In the genomic region with DNA sequence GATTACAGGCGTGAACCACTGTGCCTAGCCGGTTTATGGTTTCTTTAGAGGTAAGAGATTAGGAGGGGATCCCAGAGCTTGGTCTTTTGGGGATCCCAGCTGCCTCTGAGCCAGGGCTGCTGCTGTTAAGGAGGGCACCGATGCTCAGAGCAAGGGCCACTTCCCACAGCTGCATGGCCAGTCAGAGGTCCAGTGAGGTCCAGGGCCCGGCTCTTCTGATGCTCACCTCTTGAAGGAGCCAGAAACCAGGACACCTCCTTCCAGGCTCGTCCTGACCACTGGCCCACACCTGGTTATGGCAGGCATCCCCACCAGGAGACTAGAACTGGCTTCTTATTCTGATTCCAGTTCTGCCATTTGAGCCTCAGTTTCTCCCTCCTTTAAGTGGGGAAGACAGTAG, we compare ENCODE assay signal across 21 cellular contexts.
"Had no signal": no experiment of that assay in that cellular context is flagged by ENCODE, and none has a peak within 500 bp of the region (broad histone marks: within the 10 kb centered on the region; RNA-seq: fewer than 3 reads in every experiment).

No MANE protein-coding gene starts in this region.

- H3K4me1 Mint-ChIP-seq: immature natural killer cell, mesothelial cell of epicardium had no signal

- DNase-seq: effector CD4-positive, alpha-beta T cell; effector memory CD4-positive, alpha-beta T cell; foreskin keratinocyte; heart left ventricle; hypothalamus; immature natural killer cell; islet precursor cell; kidney; kidney glomerular epithelial cell; left colon; left lung; left ventricle myocardium superior; lower lobe of right lung; mesenchymal stem cell; mucosa of descending colon had no signal

- ATAC-seq: foreskin keratinocyte, gastroesophageal sphincter, heart left ventricle, left colon, left lung, left ventricle myocardium superior, lower lobe of right lung, mucosa of descending colon had no signal

- H3K27ac Mint-ChIP-seq: immature natural killer cell, mesothelial cell of epicardium had no signal

- H3K9me3 ChIP-seq: gastroesophageal sphincter, left lung, lower lobe of right lung, mucosa of descending colon had no signal

- H3K4me3 ChIP-seq: coronary artery, dorsolateral prefrontal cortex, esophagus muscularis mucosa, gastroesophageal sphincter, heart left ventricle, hepatocyte, left lung, lower lobe of right lung, mucosa of descending colon had no signal

- H3K4me3 Mint-ChIP-seq: immature natural killer cell, mesothelial cell of epicardium had no signal

- H3K36me3 Mint-ChIP-seq: immature natural killer cell, mesothelial cell of epicardium had no signal

- H3K4me1 ChIP-seq: esophagus muscularis mucosa, foreskin keratinocyte, gastroesophageal sphincter, heart left ventricle, left lung, lower lobe of right lung had no signal

- H3K36me3 ChIP-seq: esophagus muscularis mucosa, gastroesophageal sphincter, heart left ventricle, left lung, lower lobe of right lung had no signal

- H3K27me3 ChIP-seq: foreskin keratinocyte had no signal

- H3K27ac ChIP-seq: coronary artery, dorsolateral prefrontal cortex, esophagus muscularis mucosa, foreskin keratinocyte, gastroesophageal sphincter, heart left ventricle, hepatocyte, left lung, lower lobe of right lung had no signal

- H3K9me3 Mint-ChIP-seq: immature natural killer cell, mesothelial cell of epicardium had no signal
